ENCODE assay signal across 8 cellular contexts in the genomic region with DNA sequence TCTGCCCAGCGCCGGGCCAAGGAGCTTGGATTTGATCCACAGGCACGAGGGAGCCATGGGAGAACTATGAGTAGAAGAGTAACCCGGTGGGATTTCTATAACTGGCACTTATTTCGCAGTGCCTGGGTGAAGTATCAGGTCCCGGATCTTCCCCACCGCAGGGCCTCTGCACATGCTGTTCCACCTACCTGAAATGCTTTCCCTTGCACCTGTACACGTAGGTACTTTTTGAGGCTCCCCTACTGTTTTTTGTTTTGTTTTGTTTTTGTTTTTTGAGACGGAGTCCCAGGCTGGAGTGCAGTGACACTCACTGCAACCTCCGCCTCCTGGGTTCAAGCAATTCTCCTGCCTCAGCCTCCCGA. TPM values are rescaled to one million over a fixed set of nuclear protein-coding genes. Genes with fewer than 3 reads are reported as not detected.
DNase-seq lines count a peak whose midpoint lies in the region; ATAC-seq and TF ChIP-seq lines count a peak whose summit lies in the region.

No MANE protein-coding gene starts in this region.

- H3K9me3 Mint-ChIP-seq in neural progenitor cell: no peaks in the 10 kb centered on the region

- no peak overlapping the region for H2AFZ ChIP-seq in neural progenitor cell (replicated peaks)

- TF ChIP-seq RAD21 in Ishikawa (IDR thresholded peaks at IDR 0.05; ENCODE audit: low read depth): no peak

- no peaks in the 10 kb centered on the region for H3K4me1 ChIP-seq in neural progenitor cell

- peaks cover 63% of the 10 kb centered on the region for H3K27me3 ChIP-seq in neural progenitor cell

- no peaks in the 10 kb centered on the region for H3K9me3 ChIP-seq in neural progenitor cell (ENCODE audit: low read depth)

- ATAC-seq in HG03097 (IDR thresholded peaks at IDR 0.05; ENCODE audit: low FRiP score, unreplicated experiment) (no peak), GM18520 (IDR thresholded peaks at IDR 0.05; ENCODE audit: unreplicated experiment) (no peak)

- H3K36me3 Mint-ChIP-seq in neural progenitor cell: no peaks in the 10 kb centered on the region

- no peak overlapping the region for H3K9ac ChIP-seq in neural progenitor cell

- H3F3A ChIP-seq in neural progenitor cell (ENCODE audit: low read depth): peaks cover 11% of the 10 kb centered on the region

- DNase-seq in choroid plexus epithelial cell (ENCODE audit: low read depth) (no peak), neural progenitor cell (ENCODE audit: low spot score) (no peak), NCI-H2227 treated with DMSO at 0.1 percent for 48 hours (lab: John Stamatoyannopoulos, UW) (no peak), GM19238 (ENCODE audit: insufficient read length, low spot score) (no peak)

- H3K36me3 ChIP-seq in neural progenitor cell: no peaks in the 10 kb centered on the region

- peaks cover 7% of the 10 kb centered on the region for H3K4me1 Mint-ChIP-seq in neural progenitor cell

- H3K4me2 ChIP-seq in neural progenitor cell: no peak overlapping the region

- H3K79me2 ChIP-seq in neural progenitor cell (ENCODE audit: low read depth): no peaks in the 10 kb centered on the region

- peaks cover 3% of the 10 kb centered on the region for H4K20me1 ChIP-seq in neural progenitor cell (ENCODE audit: low read depth)

- TF ChIP-seq CTCF in C4-2B (conservative IDR thresholded peaks at IDR 0.05) (no peak), choroid plexus epithelial cell (conservative IDR thresholded peaks at IDR 0.05; ENCODE audit: low read depth, low read length) (no peak), neural progenitor cell (IDR thresholded peaks at IDR 0.05) (no peak)

- H3K27ac Mint-ChIP-seq in neural progenitor cell: no peak overlapping the region

- H3K27me3 Mint-ChIP-seq in neural progenitor cell (ENCODE audit: insufficient read depth, low read depth): peaks cover 24% of the 10 kb centered on the region

- peak overlapping the region; percentile 71 for H3K4me3 Mint-ChIP-seq in neural progenitor cell

- H3K4me3 ChIP-seq in choroid plexus epithelial cell (ENCODE audit: low read depth, low read length) (peak overlapping the region; percentile 53), neural progenitor cell (no peak overlapping the region)

- TF ChIP-seq EP300 in Ishikawa (IDR thresholded peaks at IDR 0.05; ENCODE audit: borderline replicate concordance): no peak

- peak overlapping the region; percentile 45 for H3K27ac ChIP-seq in C4-2B
- no peak overlapping the region for H3K27ac ChIP-seq in neural progenitor cell

TF ChIP-seq in Ishikawa, 13 proteins besides CTCF, POLR2A, EP300 and RAD21:
- TF ChIP-seq, protein P1, sequence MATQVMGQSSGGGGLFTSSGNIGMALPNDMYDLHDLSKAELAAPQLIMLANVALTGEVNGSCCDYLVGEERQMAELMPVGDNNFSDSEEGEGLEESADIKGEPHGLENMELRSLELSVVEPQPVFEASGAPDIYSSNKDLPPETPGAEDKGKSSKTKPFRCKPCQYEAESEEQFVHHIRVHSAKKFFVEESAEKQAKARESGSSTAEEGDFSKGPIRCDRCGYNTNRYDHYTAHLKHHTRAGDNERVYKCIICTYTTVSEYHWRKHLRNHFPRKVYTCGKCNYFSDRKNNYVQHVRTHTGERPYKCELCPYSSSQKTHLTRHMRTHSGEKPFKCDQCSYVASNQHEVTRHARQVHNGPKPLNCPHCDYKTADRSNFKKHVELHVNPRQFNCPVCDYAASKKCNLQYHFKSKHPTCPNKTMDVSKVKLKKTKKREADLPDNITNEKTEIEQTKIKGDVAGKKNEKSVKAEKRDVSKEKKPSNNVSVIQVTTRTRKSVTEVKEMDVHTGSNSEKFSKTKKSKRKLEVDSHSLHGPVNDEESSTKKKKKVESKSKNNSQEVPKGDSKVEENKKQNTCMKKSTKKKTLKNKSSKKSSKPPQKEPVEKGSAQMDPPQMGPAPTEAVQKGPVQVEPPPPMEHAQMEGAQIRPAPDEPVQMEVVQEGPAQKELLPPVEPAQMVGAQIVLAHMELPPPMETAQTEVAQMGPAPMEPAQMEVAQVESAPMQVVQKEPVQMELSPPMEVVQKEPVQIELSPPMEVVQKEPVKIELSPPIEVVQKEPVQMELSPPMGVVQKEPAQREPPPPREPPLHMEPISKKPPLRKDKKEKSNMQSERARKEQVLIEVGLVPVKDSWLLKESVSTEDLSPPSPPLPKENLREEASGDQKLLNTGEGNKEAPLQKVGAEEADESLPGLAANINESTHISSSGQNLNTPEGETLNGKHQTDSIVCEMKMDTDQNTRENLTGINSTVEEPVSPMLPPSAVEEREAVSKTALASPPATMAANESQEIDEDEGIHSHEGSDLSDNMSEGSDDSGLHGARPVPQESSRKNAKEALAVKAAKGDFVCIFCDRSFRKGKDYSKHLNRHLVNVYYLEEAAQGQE (IDR thresholded peaks at IDR 0.05; ENCODE audit: low read depth): no peak
- TF ChIP-seq FOXM1 (IDR thresholded peaks at IDR 0.05; ENCODE audit: borderline replicate concordance, low read depth): no peak
- TF ChIP-seq TEAD4 (IDR thresholded peaks at IDR 0.05): no peak
- 0 out of 2 replicates have a peak, but pooled peaks have one; percentile 1 for TF ChIP-seq EGR1 (IDR thresholded peaks at IDR 0.05)

RNA-seq across cellular contexts. Expression of a gene that starts 0.4 kb away (rescaled TPM):
- 1.9 TPM in 1 of 2 replicates, not detected in the other for total RNA-seq in neural progenitor cell (ENCODE audit: low replicate concordance)

RNA-seq across cellular contexts. Expression of a gene that starts 20.5 kb away (rescaled TPM):
- 1.9 TPM in 1 of 2 replicates, not detected in the other for total RNA-seq in neural progenitor cell (ENCODE audit: low replicate concordance)

RNA-seq across cellular contexts. Expression of a gene that starts 22.2 kb away (rescaled TPM):
- 296 and 550 TPM in 2 replicates for total RNA-seq in neural progenitor cell (ENCODE audit: low replicate concordance)

RNA-seq across cellular contexts. Expression of a gene that starts 22.3 kb away (rescaled TPM):
- 21.0 and 54.1 TPM in 2 replicates for total RNA-seq in neural progenitor cell (ENCODE audit: low replicate concordance)

RNA-seq across cellular contexts. Expression of a gene that starts 35.3 kb away (rescaled TPM):
- total RNA-seq in neural progenitor cell (ENCODE audit: low replicate concordance): 22.4 and 52.5 TPM in 2 replicates
